In the genomic region with DNA sequence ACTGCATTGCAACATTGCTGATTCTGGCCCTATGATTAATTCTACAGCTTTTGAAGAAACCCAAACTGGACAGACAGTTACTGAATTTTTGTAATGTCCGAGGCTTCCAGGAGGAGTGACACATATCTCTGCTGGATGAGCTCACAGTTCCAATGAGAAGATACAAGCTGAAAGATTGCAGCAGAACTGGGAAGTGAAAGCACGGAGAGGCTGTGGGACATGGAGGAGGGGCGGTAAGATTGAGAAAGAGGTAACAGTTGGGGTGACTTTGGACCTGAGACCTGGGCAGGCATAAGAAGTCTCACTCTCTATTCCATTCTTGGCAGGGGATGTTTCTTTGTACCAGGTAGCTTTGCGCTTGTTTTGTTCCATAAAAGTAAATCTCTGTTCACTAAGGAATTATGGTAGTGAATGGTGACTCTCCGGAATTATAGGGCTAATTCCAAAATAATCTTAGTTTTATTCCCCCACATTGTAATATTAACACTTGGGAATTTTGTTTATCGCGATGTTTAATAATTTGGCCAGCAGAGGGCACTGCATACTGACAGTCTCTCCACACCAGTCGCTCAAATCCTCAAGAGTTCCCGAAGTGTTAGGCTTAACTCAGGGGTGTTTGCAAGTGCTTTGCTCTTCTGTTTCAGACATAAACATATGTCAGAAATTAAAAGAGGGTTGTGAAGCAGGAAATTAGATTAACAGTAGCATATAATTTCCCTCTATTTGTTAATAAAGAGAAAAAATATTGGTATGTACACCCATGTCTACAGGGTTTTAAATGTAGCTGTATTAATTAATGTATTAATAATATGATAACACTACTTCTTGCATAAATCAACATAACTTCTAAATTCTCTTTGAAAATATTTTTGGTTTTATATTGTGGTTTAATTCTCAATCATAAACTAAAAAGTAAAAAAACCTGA, we compare ENCODE assay signal across 2 cellular contexts.
TF ChIP-seq lines count a peak whose summit lies in the region.

No MANE protein-coding gene starts in this region.

TF ChIP-seq in GM23338, 12 proteins besides CTCF, POLR2A, EP300 and RAD21:
- TF ChIP-seq, protein P1, sequence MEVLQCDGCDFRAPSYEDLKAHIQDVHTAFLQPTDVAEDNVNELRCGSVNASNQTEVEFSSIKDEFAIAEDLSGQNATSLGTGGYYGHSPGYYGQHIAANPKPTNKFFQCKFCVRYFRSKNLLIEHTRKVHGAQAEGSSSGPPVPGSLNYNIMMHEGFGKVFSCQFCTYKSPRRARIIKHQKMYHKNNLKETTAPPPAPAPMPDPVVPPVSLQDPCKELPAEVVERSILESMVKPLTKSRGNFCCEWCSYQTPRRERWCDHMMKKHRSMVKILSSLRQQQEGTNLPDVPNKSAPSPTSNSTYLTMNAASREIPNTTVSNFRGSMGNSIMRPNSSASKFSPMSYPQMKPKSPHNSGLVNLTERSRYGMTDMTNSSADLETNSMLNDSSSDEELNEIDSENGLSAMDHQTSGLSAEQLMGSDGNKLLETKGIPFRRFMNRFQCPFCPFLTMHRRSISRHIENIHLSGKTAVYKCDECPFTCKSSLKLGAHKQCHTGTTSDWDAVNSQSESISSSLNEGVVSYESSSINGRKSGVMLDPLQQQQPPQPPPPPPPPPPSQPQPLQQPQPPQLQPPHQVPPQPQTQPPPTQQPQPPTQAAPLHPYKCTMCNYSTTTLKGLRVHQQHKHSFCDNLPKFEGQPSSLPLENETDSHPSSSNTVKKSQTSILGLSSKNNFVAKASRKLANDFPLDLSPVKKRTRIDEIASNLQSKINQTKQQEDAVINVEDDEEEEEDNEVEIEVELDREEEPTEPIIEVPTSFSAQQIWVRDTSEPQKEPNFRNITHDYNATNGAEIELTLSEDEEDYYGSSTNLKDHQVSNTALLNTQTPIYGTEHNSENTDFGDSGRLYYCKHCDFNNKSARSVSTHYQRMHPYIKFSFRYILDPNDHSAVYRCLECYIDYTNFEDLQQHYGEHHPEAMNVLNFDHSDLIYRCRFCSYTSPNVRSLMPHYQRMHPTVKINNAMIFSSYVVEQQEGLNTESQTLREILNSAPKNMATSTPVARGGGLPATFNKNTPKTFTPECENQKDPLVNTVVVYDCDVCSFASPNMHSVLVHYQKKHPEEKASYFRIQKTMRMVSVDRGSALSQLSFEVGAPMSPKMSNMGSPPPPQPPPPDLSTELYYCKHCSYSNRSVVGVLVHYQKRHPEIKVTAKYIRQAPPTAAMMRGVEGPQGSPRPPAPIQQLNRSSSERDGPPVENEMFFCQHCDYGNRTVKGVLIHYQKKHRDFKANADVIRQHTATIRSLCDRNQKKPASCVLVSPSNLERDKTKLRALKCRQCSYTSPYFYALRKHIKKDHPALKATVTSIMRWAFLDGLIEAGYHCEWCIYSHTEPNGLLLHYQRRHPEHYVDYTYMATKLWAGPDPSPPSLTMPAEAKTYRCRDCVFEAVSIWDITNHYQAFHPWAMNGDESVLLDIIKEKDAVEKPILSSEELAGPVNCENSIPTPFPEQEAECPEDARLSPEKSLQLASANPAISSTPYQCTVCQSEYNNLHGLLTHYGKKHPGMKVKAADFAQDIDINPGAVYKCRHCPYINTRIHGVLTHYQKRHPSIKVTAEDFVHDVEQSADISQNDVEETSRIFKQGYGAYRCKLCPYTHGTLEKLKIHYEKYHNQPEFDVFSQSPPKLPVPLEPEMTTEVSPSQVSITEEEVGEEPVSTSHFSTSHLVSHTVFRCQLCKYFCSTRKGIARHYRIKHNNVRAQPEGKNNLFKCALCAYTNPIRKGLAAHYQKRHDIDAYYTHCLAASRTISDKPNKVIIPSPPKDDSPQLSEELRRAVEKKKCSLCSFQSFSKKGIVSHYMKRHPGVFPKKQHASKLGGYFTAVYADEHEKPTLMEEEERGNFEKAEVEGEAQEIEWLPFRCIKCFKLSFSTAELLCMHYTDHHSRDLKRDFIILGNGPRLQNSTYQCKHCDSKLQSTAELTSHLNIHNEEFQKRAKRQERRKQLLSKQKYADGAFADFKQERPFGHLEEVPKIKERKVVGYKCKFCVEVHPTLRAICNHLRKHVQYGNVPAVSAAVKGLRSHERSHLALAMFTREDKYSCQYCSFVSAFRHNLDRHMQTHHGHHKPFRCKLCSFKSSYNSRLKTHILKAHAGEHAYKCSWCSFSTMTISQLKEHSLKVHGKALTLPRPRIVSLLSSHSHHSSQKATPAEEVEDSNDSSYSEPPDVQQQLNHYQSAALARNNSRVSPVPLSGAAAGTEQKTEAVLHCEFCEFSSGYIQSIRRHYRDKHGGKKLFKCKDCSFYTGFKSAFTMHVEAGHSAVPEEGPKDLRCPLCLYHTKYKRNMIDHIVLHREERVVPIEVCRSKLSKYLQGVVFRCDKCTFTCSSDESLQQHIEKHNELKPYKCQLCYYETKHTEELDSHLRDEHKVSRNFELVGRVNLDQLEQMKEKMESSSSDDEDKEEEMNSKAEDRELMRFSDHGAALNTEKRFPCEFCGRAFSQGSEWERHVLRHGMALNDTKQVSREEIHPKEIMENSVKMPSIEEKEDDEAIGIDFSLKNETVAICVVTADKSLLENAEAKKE (CRISPR knock-in tag; IDR thresholded peaks at IDR 0.05), result no peak
- TF ChIP-seq, protein P2, sequence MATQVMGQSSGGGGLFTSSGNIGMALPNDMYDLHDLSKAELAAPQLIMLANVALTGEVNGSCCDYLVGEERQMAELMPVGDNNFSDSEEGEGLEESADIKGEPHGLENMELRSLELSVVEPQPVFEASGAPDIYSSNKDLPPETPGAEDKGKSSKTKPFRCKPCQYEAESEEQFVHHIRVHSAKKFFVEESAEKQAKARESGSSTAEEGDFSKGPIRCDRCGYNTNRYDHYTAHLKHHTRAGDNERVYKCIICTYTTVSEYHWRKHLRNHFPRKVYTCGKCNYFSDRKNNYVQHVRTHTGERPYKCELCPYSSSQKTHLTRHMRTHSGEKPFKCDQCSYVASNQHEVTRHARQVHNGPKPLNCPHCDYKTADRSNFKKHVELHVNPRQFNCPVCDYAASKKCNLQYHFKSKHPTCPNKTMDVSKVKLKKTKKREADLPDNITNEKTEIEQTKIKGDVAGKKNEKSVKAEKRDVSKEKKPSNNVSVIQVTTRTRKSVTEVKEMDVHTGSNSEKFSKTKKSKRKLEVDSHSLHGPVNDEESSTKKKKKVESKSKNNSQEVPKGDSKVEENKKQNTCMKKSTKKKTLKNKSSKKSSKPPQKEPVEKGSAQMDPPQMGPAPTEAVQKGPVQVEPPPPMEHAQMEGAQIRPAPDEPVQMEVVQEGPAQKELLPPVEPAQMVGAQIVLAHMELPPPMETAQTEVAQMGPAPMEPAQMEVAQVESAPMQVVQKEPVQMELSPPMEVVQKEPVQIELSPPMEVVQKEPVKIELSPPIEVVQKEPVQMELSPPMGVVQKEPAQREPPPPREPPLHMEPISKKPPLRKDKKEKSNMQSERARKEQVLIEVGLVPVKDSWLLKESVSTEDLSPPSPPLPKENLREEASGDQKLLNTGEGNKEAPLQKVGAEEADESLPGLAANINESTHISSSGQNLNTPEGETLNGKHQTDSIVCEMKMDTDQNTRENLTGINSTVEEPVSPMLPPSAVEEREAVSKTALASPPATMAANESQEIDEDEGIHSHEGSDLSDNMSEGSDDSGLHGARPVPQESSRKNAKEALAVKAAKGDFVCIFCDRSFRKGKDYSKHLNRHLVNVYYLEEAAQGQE (IDR thresholded peaks at IDR 0.05; ENCODE audit: unreplicated experiment), result no peak
- no peak for TF ChIP-seq EZH2 (IDR thresholded peaks at IDR 0.05; ENCODE audit: low read depth, unreplicated experiment)
- TF ChIP-seq NANOG (IDR thresholded peaks at IDR 0.05; ENCODE audit: borderline replicate concordance), result no peak
- TF ChIP-seq STAT1 (IDR thresholded peaks at IDR 0.05; ENCODE audit: unreplicated experiment), result no peak
- TF ChIP-seq CREB1 (CRISPR knock-in tag; IDR thresholded peaks at IDR 0.05; ENCODE audit: low read depth), result no peak

TF ChIP-seq in SK-N-SH treated with all-trans-retinoic acid at 6 μM for 48 hours, 23 proteins besides CTCF, POLR2A, EP300 and RAD21 (continued from another document):
- TF ChIP-seq ISL1 (CRISPR knock-in tag; IDR thresholded peaks at IDR 0.05), result no peak
- TF ChIP-seq BACH2 (CRISPR knock-in tag; IDR thresholded peaks at IDR 0.05; ENCODE audit: borderline replicate concordance), result no peak
- TF ChIP-seq PPARA (CRISPR knock-in tag; IDR thresholded peaks at IDR 0.05; ENCODE audit: borderline replicate concordance), result no peak
- no peak for TF ChIP-seq TCF4 (CRISPR knock-in tag; IDR thresholded peaks at IDR 0.05; ENCODE audit: borderline replicate concordance)
- no peak for TF ChIP-seq ZFP3 (CRISPR knock-in tag; IDR thresholded peaks at IDR 0.05)
